ENCODE assay signal across 1 cellular context in the genomic region with DNA sequence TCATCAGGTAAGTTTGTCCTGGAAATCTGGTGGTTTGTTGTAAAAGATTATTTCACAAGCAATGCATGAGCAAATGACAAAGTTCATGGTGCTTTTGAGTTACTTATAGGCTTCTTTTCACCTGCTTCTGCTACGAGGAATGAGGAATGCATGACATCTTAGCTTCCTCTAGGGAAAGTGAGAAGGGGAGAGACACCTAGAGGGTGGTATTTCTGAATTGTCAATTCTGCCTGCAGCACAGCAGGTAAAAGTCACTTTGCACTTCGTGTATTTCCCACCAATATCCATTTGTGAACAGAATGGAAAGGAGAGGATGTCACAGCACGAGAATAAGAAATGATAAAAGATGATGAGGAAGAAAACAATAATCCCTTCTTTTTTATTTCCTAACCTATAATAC.
A peak's percentile ranks its signal among the peaks of the same experiment; 100 is the strongest.
TF ChIP-seq lines count a peak whose summit lies in the region.

No MANE protein-coding gene starts in this region.

TF ChIP-seq in H1, 55 proteins besides CTCF, POLR2A, EP300 and RAD21:
- TF ChIP-seq RBBP5 (IDR thresholded peaks at IDR 0.05; ENCODE audit: borderline replicate concordance, low read depth, low read length) = no peak
- peak; percentile 86 for TF ChIP-seq TEAD4 (IDR thresholded peaks at IDR 0.05; ENCODE audit: low read depth, low read length)
